In the genomic region with DNA sequence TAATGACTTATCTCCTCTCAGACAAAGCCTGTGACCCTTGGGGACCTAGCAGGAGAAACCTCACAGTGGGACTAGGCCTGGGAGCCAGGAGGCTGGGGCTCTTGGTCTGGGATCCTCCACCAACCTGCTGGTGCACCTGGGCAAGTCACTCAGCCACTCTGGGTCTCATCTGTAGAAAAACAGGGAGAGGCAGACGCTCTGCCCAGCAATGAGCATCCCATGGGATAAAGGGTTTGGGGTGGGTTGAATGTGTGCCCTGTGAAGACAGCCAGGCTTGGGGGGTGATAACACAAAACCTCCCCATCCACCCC, we compare ENCODE assay signal across 9 cellular contexts.
A peak's percentile ranks its signal among the peaks of the same experiment; 100 is the strongest.
DNase-seq lines count a peak whose midpoint lies in the region; ATAC-seq and TF ChIP-seq lines count a peak whose summit lies in the region.
"Had no signal": no experiment of that assay in that cellular context is flagged by ENCODE, and none has a peak within 500 bp of the region (broad histone marks: within the 10 kb centered on the region; RNA-seq: fewer than 3 reads in every experiment).

No MANE protein-coding gene starts in this region.

- no peaks in the 10 kb centered on the region for H3K36me3 ChIP-seq in liver (ENCODE audit: control insufficient read depth in 4 of 4, insufficient read depth in 3 of 4, low read depth in 1 of 4, low read length in 3 of 4)

- peak overlapping the region; percentile 58 for H3K27ac Mint-ChIP-seq in activated T-helper 2 cell treated with anti-CD3 and anti-CD28 coated beads, Interferon-gamma antibody, Interleukin-2, Interleukin-4, amounts not matched to agents 10 μg/mL and 5 μg/mL and 100 μg/mL, durations not matched to agents 14 hours and 24 hours and 36 hours
- peak overlapping the region; percentile 33 for H3K27ac Mint-ChIP-seq in stimulated activated naive B cell treated with anti-CD40 and anti-IgM and Interleukin-4, amounts not matched to agents 10 μg/mL and 1 μg/mL and 100 μg/mL, for 72 hours

- H3K27me3 Mint-ChIP-seq in activated T-helper 2 cell treated with anti-CD3 and anti-CD28 coated beads, Interferon-gamma antibody, Interleukin-2, Interleukin-4, amounts not matched to agents 10 μg/mL and 5 μg/mL and 100 μg/mL, durations not matched to agents 14 hours and 24 hours and 36 hours (ENCODE audit: low read depth) = no peaks in the 10 kb centered on the region
- H3K27me3 Mint-ChIP-seq in stimulated activated naive B cell treated with anti-CD40 and anti-IgM and Interleukin-4, amounts not matched to agents 10 μg/mL and 1 μg/mL and 100 μg/mL, for 72 hours = no peaks in the 10 kb centered on the region

- H3K4me1 ChIP-seq in liver (ENCODE audit: control insufficient read depth in 4 of 4, insufficient read depth in 4 of 4, low read length in 3 of 4) = peaks cover 36 to 66% (median 56%) of the 10 kb centered on the region in 4 donors

- no peaks in the 10 kb centered on the region for H3K9me3 Mint-ChIP-seq in activated T-helper 2 cell treated with anti-CD3 and anti-CD28 coated beads, Interferon-gamma antibody, Interleukin-2, Interleukin-4, amounts not matched to agents 10 μg/mL and 5 μg/mL and 100 μg/mL, durations not matched to agents 14 hours and 24 hours and 36 hours
- no peaks in the 10 kb centered on the region for H3K9me3 Mint-ChIP-seq in stimulated activated naive B cell treated with anti-CD40 and anti-IgM and Interleukin-4, amounts not matched to agents 10 μg/mL and 1 μg/mL and 100 μg/mL, for 72 hours

- no peaks in the 10 kb centered on the region for H3K27me3 ChIP-seq in HL-60 (ENCODE audit: insufficient read depth, poor library complexity, severe bottlenecking)
- H3K27me3 ChIP-seq in liver (ENCODE audit: control insufficient read depth in 4 of 4, insufficient read depth in 4 of 4, low read length in 3 of 4) = no peaks in the 10 kb centered on the region

- WGBS in liver = 90% methylated on average over 1 of the region's 1 CpG

- no peak for TF ChIP-seq RAD21 in liver (IDR thresholded peaks at IDR 0.05)

- intact Hi-C loops in activated T-helper 2 cell treated with anti-CD3 and anti-CD28 coated beads, Interferon-gamma antibody, Interleukin-2, Interleukin-4, amounts not matched to agents 10 μg/mL and 5 μg/mL and 100 μg/mL, durations not matched to agents 14 hours and 24 hours and 36 hours (cut with micrococcal nuclease) = no loop called here

- no peak overlapping the region for H3K4me3 Mint-ChIP-seq in activated T-helper 2 cell treated with anti-CD3 and anti-CD28 coated beads, Interferon-gamma antibody, Interleukin-2, Interleukin-4, amounts not matched to agents 10 μg/mL and 5 μg/mL and 100 μg/mL, durations not matched to agents 14 hours and 24 hours and 36 hours (ENCODE audit: low read depth)
- H3K4me3 Mint-ChIP-seq in stimulated activated naive B cell treated with anti-CD40 and anti-IgM and Interleukin-4, amounts not matched to agents 10 μg/mL and 1 μg/mL and 100 μg/mL, for 72 hours = peak overlapping the region in 1 of 2 donors; percentile 28

- DNase-seq in HL-60 (ENCODE audit: low read depth in 1 of 2, low spot score in 1 of 2) (no peak), hippocampal formation (lab: John Stamatoyannopoulos, UW) (no peak), NCI-H2081 (lab: John Stamatoyannopoulos, UW) (no peak), NCI-H1436 treated with DMSO at 0.1 percent for 48 hours (lab: John Stamatoyannopoulos, UW) (no peak)
- no peak for DNase-seq in activated T-helper 2 cell treated with anti-CD3 and anti-CD28 coated beads, Interferon-gamma antibody, Interleukin-2, Interleukin-4, amounts not matched to agents 10 μg/mL and 5 μg/mL and 100 μg/mL, durations not matched to agents 14 hours and 24 hours and 36 hours (ENCODE audit: low spot score)
- DNase-seq in stimulated activated naive B cell treated with anti-CD40 and anti-IgM and Interleukin-4, amounts not matched to agents 10 μg/mL and 1 μg/mL and 100 μg/mL, for 72 hours = no peak
- DNase-seq: glutamatergic neuron, Kasumi-1 had no signal

- peak overlapping the region; percentile 4; the same call in 1 of the 2 replicates for H3K27ac ChIP-seq in HL-60 (replicated peaks)
- H3K27ac ChIP-seq in liver (ENCODE audit: low read depth in 1 of 2, low read length in 2 of 2) = peak overlapping the region; percentile 53 to 83

- no peak overlapping the region for H3K4me3 ChIP-seq in HL-60 (replicated peaks; ENCODE audit: insufficient read depth, low read length)
- H3K4me3 ChIP-seq in liver (ENCODE audit: low read depth in 1 of 3, low read length in 3 of 3) = no peak overlapping the region

- TF ChIP-seq CTCF in HL-60 (IDR thresholded peaks at IDR 0.05; ENCODE audit: insufficient read depth, low read length) = no peak
- TF ChIP-seq CTCF in liver (IDR thresholded peaks at IDR 0.05; ENCODE audit: low read depth, low read length, missing input control) = no peak

- H3K9ac ChIP-seq in liver (ENCODE audit: low read depth in 1 of 2, low read length in 2 of 2) = no peak overlapping the region

- no peak for ATAC-seq in stimulated activated naive B cell treated with anti-CD40 and anti-IgM and Interleukin-4, amounts not matched to agents 10 μg/mL and 1 μg/mL and 100 μg/mL, for 72 hours (replicated peaks)

- H3K9me3 ChIP-seq in liver (ENCODE audit: control insufficient read depth in 4 of 4, low read length in 3 of 4) = no peaks in the 10 kb centered on the region

- no peaks in the 10 kb centered on the region for H3K36me3 Mint-ChIP-seq in activated T-helper 2 cell treated with anti-CD3 and anti-CD28 coated beads, Interferon-gamma antibody, Interleukin-2, Interleukin-4, amounts not matched to agents 10 μg/mL and 5 μg/mL and 100 μg/mL, durations not matched to agents 14 hours and 24 hours and 36 hours (ENCODE audit: low read depth)
- no peaks in the 10 kb centered on the region for H3K36me3 Mint-ChIP-seq in stimulated activated naive B cell treated with anti-CD40 and anti-IgM and Interleukin-4, amounts not matched to agents 10 μg/mL and 1 μg/mL and 100 μg/mL, for 72 hours

- H3K4me1 Mint-ChIP-seq in activated T-helper 2 cell treated with anti-CD3 and anti-CD28 coated beads, Interferon-gamma antibody, Interleukin-2, Interleukin-4, amounts not matched to agents 10 μg/mL and 5 μg/mL and 100 μg/mL, durations not matched to agents 14 hours and 24 hours and 36 hours (ENCODE audit: low read depth) = peaks cover 25% of the 10 kb centered on the region
- peaks cover 28 to 49% of the 10 kb centered on the region in 2 donors for H3K4me1 Mint-ChIP-seq in stimulated activated naive B cell treated with anti-CD40 and anti-IgM and Interleukin-4, amounts not matched to agents 10 μg/mL and 1 μg/mL and 100 μg/mL, for 72 hours

TF ChIP-seq in liver, 16 proteins besides CTCF, POLR2A, EP300 and RAD21:
- TF ChIP-seq NR2F2 (IDR thresholded peaks at IDR 0.05) = peak; percentile 5
- TF ChIP-seq, protein P1, sequence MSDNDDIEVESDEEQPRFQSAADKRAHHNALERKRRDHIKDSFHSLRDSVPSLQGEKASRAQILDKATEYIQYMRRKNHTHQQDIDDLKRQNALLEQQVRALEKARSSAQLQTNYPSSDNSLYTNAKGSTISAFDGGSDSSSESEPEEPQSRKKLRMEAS (IDR thresholded peaks at IDR 0.05) = no peak
TF ChIP-seq in liver: peak in this region for 1.
